14 cellular contexts compared by ENCODE assay signal in genomic region chr1:19409477-19410086, GRCh38.
"Had no signal": no experiment of that assay in that cellular context is flagged by ENCODE, and none has a peak within 500 bp of the region (broad histone marks: within the 10 kb centered on the region; RNA-seq: fewer than 3 reads in every experiment).

No MANE protein-coding gene starts in this region.

- H3K4me3 ChIP-seq: lung, prostate gland, SJSA1, thyroid gland had no signal

- H3K9me3 ChIP-seq: prostate gland, SJSA1, thyroid gland had no signal

- H3K36me3 ChIP-seq: prostate gland, thyroid gland had no signal

- H3K9me3 Mint-ChIP-seq: activated CD4-positive, alpha-beta memory T cell treated with anti-CD3 and anti-CD28 coated beads for 36 hours had no signal

- ATAC-seq: left cardiac atrium; sciatic nerve; stimulated activated naive CD8-positive, alpha-beta T cell treated with anti-CD3 and anti-CD28 coated beads, Interleukin-15, Interleukin-2, amounts not matched to agents 100 U/mL and 50 U/mL, for 24 hours had no signal

- H3K4me1 ChIP-seq: prostate gland, SJSA1 had no signal

- H3K27ac ChIP-seq: prostate gland, SJSA1, thyroid gland had no signal

- H3K27me3 Mint-ChIP-seq: activated CD4-positive, alpha-beta memory T cell treated with anti-CD3 and anti-CD28 coated beads for 36 hours had no signal

- DNase-seq: activated CD4-positive, alpha-beta memory T cell treated with anti-CD3 and anti-CD28 coated beads for 36 hours; activated naive CD4-positive, alpha-beta T cell; activated T-cell treated with anti-CD3 and anti-CD28 coated beads, Interleukin-2, amount 50 U/mL, for 48 hours; left cardiac atrium; midbrain; nucleus accumbens; stimulated activated naive CD8-positive, alpha-beta T cell treated with anti-CD3 and anti-CD28 coated beads, Interleukin-15, Interleukin-2, amounts not matched to agents 100 U/mL and 50 U/mL, for 24 hours; SW 1271; T-helper 9 cell; thyroid gland had no signal

- H3K4me3 Mint-ChIP-seq: activated CD4-positive, alpha-beta memory T cell treated with anti-CD3 and anti-CD28 coated beads for 36 hours had no signal
